1 cellular context compared by ENCODE assay signal in genomic region chr19:18379803-18380747, GRCh38.
TF ChIP-seq lines count a peak whose summit lies in the region.

No MANE protein-coding gene starts in this region.

TF ChIP-seq in HepG2, 621 proteins besides CTCF, POLR2A, EP300 and RAD21 (continued from another document and continues in another):
- TF ChIP-seq ARID5B (CRISPR knock-in tag; IDR thresholded peaks at IDR 0.05) (peak; percentile 95), TEAD2 (CRISPR knock-in tag; IDR thresholded peaks at IDR 0.05) (no peak), SKIL (CRISPR knock-in tag; IDR thresholded peaks at IDR 0.05; ENCODE audit: borderline replicate concordance) (peak; percentile 99), ZBTB37 (CRISPR knock-in tag; IDR thresholded peaks at IDR 0.05) (peak; percentile 91), SP4 (CRISPR knock-in tag; IDR thresholded peaks at IDR 0.05) (peak; percentile 36; the same call in 1 of the 2 replicates), MXD4 (CRISPR knock-in tag; IDR thresholded peaks at IDR 0.05) (no peak; the same call in 1 of the 2 replicates), ZNF878 (CRISPR knock-in tag; IDR thresholded peaks at IDR 0.05) (peak; percentile 98), ZSCAN25 (CRISPR knock-in tag; IDR thresholded peaks at IDR 0.05) (peak; percentile 84; the same call in 1 of the 2 replicates), REST (IDR thresholded peaks at IDR 0.05; ENCODE audit: borderline replicate concordance in 1 of 2, low read depth in 1 of 2, low read length in 2 of 2) (peak in 1 of 2 experiments; percentile 82; a peak in 2 of 4 replicates), ZNF160 (CRISPR knock-in tag; IDR thresholded peaks at IDR 0.05) (peak; percentile 87; the same call in 1 of the 2 replicates), CBX1 (IDR thresholded peaks at IDR 0.05; ENCODE audit: low read depth) (no peak), ZNF318 (CRISPR knock-in tag; IDR thresholded peaks at IDR 0.05) (peak; percentile 53; the same call in 1 of the 2 replicates), ZNF207 (IDR thresholded peaks at IDR 0.05; ENCODE audit: borderline replicate concordance) (no peak), SRSF1 (optimal IDR thresholded peaks at IDR 0.05; ENCODE audit: low read depth, low read length) (no peak), RBAK (CRISPR knock-in tag; IDR thresholded peaks at IDR 0.05) (no peak), IKZF1 (IDR thresholded peaks at IDR 0.05) (no peak), CBX2 (IDR thresholded peaks at IDR 0.05; ENCODE audit: low read depth, low read length) (no peak), CBX2 (CRISPR knock-in tag; IDR thresholded peaks at IDR 0.05; ENCODE audit: low read depth) (no peak), ZNF274 (CRISPR knock-in tag; IDR thresholded peaks at IDR 0.05) (peak; percentile 81), ATRX (CRISPR knock-in tag; IDR thresholded peaks at IDR 0.05; ENCODE audit: borderline replicate concordance) (no peak), HMGXB4 (CRISPR knock-in tag; IDR thresholded peaks at IDR 0.05; ENCODE audit: borderline replicate concordance in 1 of 2, low read depth in 1 of 2) (peak; percentile 20 to 34; a peak in 2 of 4 replicates), TGIF2 (CRISPR knock-in tag; IDR thresholded peaks at IDR 0.05) (peak; percentile 84; the same call in 1 of the 2 replicates), CAMTA2 (CRISPR knock-in tag; IDR thresholded peaks at IDR 0.05; ENCODE audit: borderline replicate concordance) (no peak)
- TF ChIP-seq, protein P1, sequence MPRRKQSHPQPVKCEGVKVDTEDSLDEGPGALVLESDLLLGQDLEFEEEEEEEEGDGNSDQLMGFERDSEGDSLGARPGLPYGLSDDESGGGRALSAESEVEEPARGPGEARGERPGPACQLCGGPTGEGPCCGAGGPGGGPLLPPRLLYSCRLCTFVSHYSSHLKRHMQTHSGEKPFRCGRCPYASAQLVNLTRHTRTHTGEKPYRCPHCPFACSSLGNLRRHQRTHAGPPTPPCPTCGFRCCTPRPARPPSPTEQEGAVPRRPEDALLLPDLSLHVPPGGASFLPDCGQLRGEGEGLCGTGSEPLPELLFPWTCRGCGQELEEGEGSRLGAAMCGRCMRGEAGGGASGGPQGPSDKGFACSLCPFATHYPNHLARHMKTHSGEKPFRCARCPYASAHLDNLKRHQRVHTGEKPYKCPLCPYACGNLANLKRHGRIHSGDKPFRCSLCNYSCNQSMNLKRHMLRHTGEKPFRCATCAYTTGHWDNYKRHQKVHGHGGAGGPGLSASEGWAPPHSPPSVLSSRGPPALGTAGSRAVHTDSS (CRISPR knock-in tag; conservative IDR thresholded peaks at IDR 0.05) = no peak
- TF ChIP-seq, protein P2, sequence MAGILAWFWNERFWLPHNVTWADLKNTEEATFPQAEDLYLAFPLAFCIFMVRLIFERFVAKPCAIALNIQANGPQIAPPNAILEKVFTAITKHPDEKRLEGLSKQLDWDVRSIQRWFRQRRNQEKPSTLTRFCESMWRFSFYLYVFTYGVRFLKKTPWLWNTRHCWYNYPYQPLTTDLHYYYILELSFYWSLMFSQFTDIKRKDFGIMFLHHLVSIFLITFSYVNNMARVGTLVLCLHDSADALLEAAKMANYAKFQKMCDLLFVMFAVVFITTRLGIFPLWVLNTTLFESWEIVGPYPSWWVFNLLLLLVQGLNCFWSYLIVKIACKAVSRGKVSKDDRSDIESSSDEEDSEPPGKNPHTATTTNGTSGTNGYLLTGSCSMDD (CRISPR knock-in tag; IDR thresholded peaks at IDR 0.05) = no peak
